ENCODE assay signal across 8 cellular contexts in the genomic region with DNA sequence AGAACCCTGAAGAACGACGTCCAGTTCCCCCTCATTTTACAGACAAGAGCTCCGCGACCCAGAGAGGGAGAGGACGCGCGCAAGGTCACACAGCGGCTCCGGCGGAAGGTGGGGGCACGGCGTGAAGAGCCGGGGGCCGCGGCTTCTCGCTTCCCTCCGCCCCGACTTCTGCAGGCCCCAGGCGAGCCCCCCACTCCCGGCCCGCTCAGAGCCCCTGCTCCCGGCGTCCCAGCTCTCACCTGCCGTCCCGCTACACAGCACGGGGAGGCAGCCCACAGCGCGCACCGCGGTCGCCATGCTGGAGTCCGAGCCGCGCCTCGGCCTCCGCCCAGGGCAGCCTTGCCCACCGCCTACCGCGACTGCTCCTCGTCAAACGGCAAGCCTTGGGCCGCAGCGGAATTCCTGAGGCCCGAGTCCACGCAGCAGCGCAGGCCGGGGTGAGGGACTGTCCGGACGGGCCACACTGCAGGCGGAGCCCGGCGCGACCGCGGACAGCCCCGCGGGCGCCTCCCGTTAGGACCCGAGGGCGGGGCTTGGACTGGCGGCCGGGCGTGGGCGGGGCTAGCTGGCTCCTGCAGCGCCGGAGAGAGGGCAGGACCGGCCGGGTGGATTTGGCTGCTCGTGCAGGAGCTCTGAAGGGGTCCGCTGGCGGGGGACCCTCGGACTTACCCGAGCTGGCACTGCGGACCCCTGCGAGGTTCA. TPM values are rescaled to one million over a fixed set of nuclear protein-coding genes. Genes with fewer than 3 reads are reported as not detected.
DNase-seq lines count a peak whose midpoint lies in the region; ATAC-seq, FAIRE-seq and TF ChIP-seq lines count a peak whose summit lies in the region.

TSS of gene MRPS5 (minus strand) at position 314 of the 702 bp plus-strand sequence. CDS start at position 297, 17 bp downstream.

- peak within 1 kb of the TSS; percentile 90 for H3K27ac Mint-ChIP-seq in T-helper 1 cell treated with Interleukin-12 subunit alpha and Interleukin-12 subunit beta and Interleukin-4 antibody, amounts not matched to agents 30 μg/mL and 1 μg/mL, for 36 hours

- peak within 1 kb of the TSS; percentile 86 to 93 for H3K27ac ChIP-seq in uterus

- no peaks in the 10 kb centered on the region for H3K4me1 ChIP-seq in uterus

- peak within 1 kb of the TSS; percentile 74 to 88 for H3K4me3 ChIP-seq in uterus

- no peaks in the 10 kb centered on the region for H3K27me3 Mint-ChIP-seq in T-helper 1 cell treated with Interleukin-12 subunit alpha and Interleukin-12 subunit beta and Interleukin-4 antibody, amounts not matched to agents 30 μg/mL and 1 μg/mL, for 36 hours (ENCODE audit: low read depth)

- H3K4me3 Mint-ChIP-seq in T-helper 1 cell treated with Interleukin-12 subunit alpha and Interleukin-12 subunit beta and Interleukin-4 antibody, amounts not matched to agents 30 μg/mL and 1 μg/mL, for 36 hours = peak within 1 kb of the TSS; percentile 91

- peak; percentile 92 for FAIRE-seq in GM12892 (lab: Jason Lieb, UNC)

- H3K36me3 ChIP-seq in uterus = no peaks in the 10 kb centered on the region

- H3K36me3 Mint-ChIP-seq in T-helper 1 cell treated with Interleukin-12 subunit alpha and Interleukin-12 subunit beta and Interleukin-4 antibody, amounts not matched to agents 30 μg/mL and 1 μg/mL, for 36 hours (ENCODE audit: low read depth) = peaks cover 10% of the 10 kb centered on the region

- DNase-seq in GM12892 (ENCODE audit: insufficient read length) = peak; percentile 90
- DNase-seq in NCI-H1105 treated with DMSO at 0.1 percent for 48 hours (lab: John Stamatoyannopoulos, UW) = peak; percentile 67
- DNase-seq in amniotic stem cell (lab: John Stamatoyannopoulos, UW) = peak; percentile 53
- DNase-seq in left ventricle myocardium superior = peak; percentile 94
- peak; percentile 85 for DNase-seq in putamen (ENCODE audit: low spot score)
- peak; percentile 75 to 89 for DNase-seq in uterus

- H3K27me3 ChIP-seq in uterus = no peaks in the 10 kb centered on the region

- intact Hi-C loops in left ventricle myocardium superior (cut with micrococcal nuclease) = no loop called here
- intact Hi-C loops in uterus (cut with DNase I; ENCODE audit: low total_unique reads) = no loop called here

- no peaks in the 10 kb centered on the region for H3K9me3 Mint-ChIP-seq in T-helper 1 cell treated with Interleukin-12 subunit alpha and Interleukin-12 subunit beta and Interleukin-4 antibody, amounts not matched to agents 30 μg/mL and 1 μg/mL, for 36 hours

- peak in 1 of 4 experiments; percentile 18 for TF ChIP-seq CTCF in uterus (IDR thresholded peaks at IDR 0.05)

- TF ChIP-seq POLR2A in GM12892 (IDR thresholded peaks at IDR 0.05; ENCODE audit: low read depth, low read length) = peak; percentile 90
- peak; percentile 44 to 65 for TF ChIP-seq POLR2A in uterus (IDR thresholded peaks at IDR 0.05)

- ATAC-seq in HG02642 (IDR thresholded peaks at IDR 0.05; ENCODE audit: poor library complexity, unreplicated experiment) (peak; percentile 95), left ventricle myocardium superior (peak; percentile 99)

- H3K4me1 Mint-ChIP-seq in T-helper 1 cell treated with Interleukin-12 subunit alpha and Interleukin-12 subunit beta and Interleukin-4 antibody, amounts not matched to agents 30 μg/mL and 1 μg/mL, for 36 hours (ENCODE audit: low read depth) = peaks cover 34% of the 10 kb centered on the region

- H3K9me3 ChIP-seq in uterus = no peaks in the 10 kb centered on the region

RNA-seq across cellular contexts. Expression of gene MRPS5, which starts in this region (rescaled TPM):
- 60.3 TPM for polyA plus RNA-seq in GM12892 (2012; ENCODE audit: missing spikeins)
- total RNA-seq in left ventricle myocardium superior (88.2 TPM), uterus (10 to 100 TPM in 3 of 4 donors, 1 to 10 TPM in 1; 7.2 to 50.3 (median 28.6) TPM)

Comparison
In these comparisons a context has a peak if more than half of its experiments do, and no peak if none do; other contexts are left out.
1. Peak in every context shown above with its lines: DNase-seq, ATAC-seq, H3K4me3 ChIP-seq and H3K27ac ChIP-seq.